ENCODE assay signal across 9 cellular contexts in the genomic region with DNA sequence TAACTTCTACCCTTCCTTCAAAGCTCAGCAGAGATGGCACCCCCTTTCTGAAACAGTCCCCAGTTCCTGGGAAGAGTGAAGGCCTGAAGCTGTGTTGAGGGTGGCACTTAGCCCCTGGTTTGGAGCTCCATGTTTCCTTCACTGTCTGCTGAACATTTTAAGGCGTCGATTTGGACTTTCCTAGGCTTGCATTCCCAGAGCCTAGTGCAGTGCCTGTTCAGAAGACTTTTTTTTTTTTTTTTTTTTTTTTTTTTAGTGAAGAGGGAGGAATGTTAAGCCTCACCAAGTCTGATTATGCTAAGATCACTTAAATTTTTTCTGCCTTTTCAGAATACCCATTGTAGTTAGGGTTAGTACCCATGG.
A peak's percentile ranks its signal among the peaks of the same experiment; 100 is the strongest.
DNase-seq lines count a peak whose midpoint lies in the region; ATAC-seq and TF ChIP-seq lines count a peak whose summit lies in the region.
"Had no signal": no experiment of that assay in that cellular context is flagged by ENCODE, and none has a peak within 500 bp of the region (broad histone marks: within the 10 kb centered on the region; RNA-seq: fewer than 3 reads in every experiment).

No MANE protein-coding gene starts in this region.

- peak overlapping the region; percentile 49; the same call in 1 of the 2 replicates for H3K9ac ChIP-seq in KMS-11

- no peak overlapping the region for H3K4me3 ChIP-seq in CD8-positive, alpha-beta T cell (ENCODE audit: low read depth, low read length)
- H3K4me3 ChIP-seq in KMS-11 (IDR thresholded peaks at IDR 0.05; ENCODE audit: insufficient read depth, low read depth, low read length) (no peak overlapping the region), suprapubic skin (no peak overlapping the region)

- no peak overlapping the region for H3K27ac ChIP-seq in CD8-positive, alpha-beta T cell (ENCODE audit: low read depth, low read length)
- H3K27ac ChIP-seq in KMS-11 = peak overlapping the region; percentile 83
- no peak overlapping the region for H3K27ac ChIP-seq in suprapubic skin

- no peaks in the 10 kb centered on the region for H3K79me2 ChIP-seq in KMS-11 (ENCODE audit: insufficient read depth, low read depth)

- POLR2A ChIA-PET in CD8-positive, alpha-beta T cell (lab: Charles Lee) = interaction anchor here (0.6 to 2.4 kb wide), 2 partner anchors 97 to 117 kb away, joined by 3 to 7 read pairs; partner anchors contain the start of gene PFKFB3
- POLR2A ChIA-PET in naive thymus-derived CD8-positive, alpha-beta T cell (lab: Charles Lee) = interaction anchor here (0.6 to 2.8 kb wide), 5 partner anchors 48 to 996 kb away, joined by 3 to 24 read pairs (median 6); no protein-coding TSS in a partner anchor

- no peak for DNase-seq in CD8-positive, alpha-beta T cell
- DNase-seq in activated naive CD8-positive, alpha-beta T cell treated with anti-CD3 and anti-CD28 coated beads for 36 hours = no peak
- DNase-seq in naive thymus-derived CD8-positive, alpha-beta T cell = no peak
- DNase-seq in suprapubic skin (ENCODE audit: low spot score in 2 of 2) (no peak), SHP77 treated with DMSO at 0.1 percent for 48 hours (lab: John Stamatoyannopoulos, UW) (no peak)
- DNase-seq: GOT3 had no signal

- no peak for ATAC-seq in CD8-positive, alpha-beta T cell
- no peak for ATAC-seq in naive thymus-derived CD8-positive, alpha-beta T cell
- ATAC-seq in HG03139 (IDR thresholded peaks at IDR 0.05; ENCODE audit: unreplicated experiment) (no peak), GM19328 (IDR thresholded peaks at IDR 0.05; ENCODE audit: unreplicated experiment) (no peak)

- TF ChIP-seq POLR2A in suprapubic skin (IDR thresholded peaks at IDR 0.05) = no peak

- H3K36me3 Mint-ChIP-seq in CD8-positive, alpha-beta T cell = no peaks in the 10 kb centered on the region
- peaks cover 22% of the 10 kb centered on the region for H3K36me3 Mint-ChIP-seq in activated naive CD8-positive, alpha-beta T cell treated with anti-CD3 and anti-CD28 coated beads for 36 hours
- H3K36me3 Mint-ChIP-seq in naive thymus-derived CD8-positive, alpha-beta T cell = no peaks in the 10 kb centered on the region

- peaks cover 17% of the 10 kb centered on the region for H3K4me1 ChIP-seq in CD8-positive, alpha-beta T cell (ENCODE audit: insufficient read depth, low read length)
- H3K4me1 ChIP-seq in KMS-11 (ENCODE audit: low read depth, poor library complexity, severe bottlenecking) (peaks cover 70% of the 10 kb centered on the region), suprapubic skin (peaks cover 42% of the 10 kb centered on the region)

- H3K36me3 ChIP-seq in CD8-positive, alpha-beta T cell (ENCODE audit: insufficient read depth, low read length) = no peaks in the 10 kb centered on the region
- H3K36me3 ChIP-seq in KMS-11 (ENCODE audit: insufficient read depth) (no peaks in the 10 kb centered on the region), suprapubic skin (no peaks in the 10 kb centered on the region)

- no peak for TF ChIP-seq EP300 in suprapubic skin (IDR thresholded peaks at IDR 0.05)

- no peaks in the 10 kb centered on the region for H3K9me3 Mint-ChIP-seq in CD8-positive, alpha-beta T cell
- H3K9me3 Mint-ChIP-seq in activated naive CD8-positive, alpha-beta T cell treated with anti-CD3 and anti-CD28 coated beads for 36 hours = peaks cover 5% of the 10 kb centered on the region
- H3K9me3 Mint-ChIP-seq in naive thymus-derived CD8-positive, alpha-beta T cell = peaks cover 0 to 3% (median 0%) of the 10 kb centered on the region in 9 donors

- no peak for TF ChIP-seq CTCF in CD8-positive, alpha-beta T cell (IDR thresholded peaks at IDR 0.05)
- TF ChIP-seq CTCF in KMS-11 (conservative IDR thresholded peaks at IDR 0.05; ENCODE audit: low read depth, low read length) (no peak), suprapubic skin (IDR thresholded peaks at IDR 0.05) (no peak)

- no peaks in the 10 kb centered on the region for H3K9me3 ChIP-seq in CD8-positive, alpha-beta T cell (ENCODE audit: low read length)
- no peaks in the 10 kb centered on the region for H3K9me3 ChIP-seq in suprapubic skin

- H4K20me1 ChIP-seq in KMS-11 (ENCODE audit: insufficient read depth) = no peaks in the 10 kb centered on the region

- WGBS in suprapubic skin = 100% methylated on average over 2 of the region's 2 CpGs

- peak overlapping the region; percentile 66 for H2AFZ ChIP-seq in KMS-11 (ENCODE audit: low read depth)

- H3K4me1 Mint-ChIP-seq in CD8-positive, alpha-beta T cell (ENCODE audit: low read depth) = peaks cover 29% of the 10 kb centered on the region
- H3K4me1 Mint-ChIP-seq in activated naive CD8-positive, alpha-beta T cell treated with anti-CD3 and anti-CD28 coated beads for 36 hours = peaks cover 47% of the 10 kb centered on the region
- peaks cover 9 to 63% (median 22%) of the 10 kb centered on the region in 4 donors for H3K4me1 Mint-ChIP-seq in naive thymus-derived CD8-positive, alpha-beta T cell

- CTCF ChIA-PET in CD8-positive, alpha-beta T cell (lab: Charles Lee) = interaction anchor here (0.7 to 2.5 kb wide), 6 partner anchors 8 to 189 kb away, joined by 3 to 10 read pairs (median 5); no protein-coding TSS in a partner anchor

- H3K27ac Mint-ChIP-seq in CD8-positive, alpha-beta T cell = peak overlapping the region; percentile 91
- H3K27ac Mint-ChIP-seq in activated naive CD8-positive, alpha-beta T cell treated with anti-CD3 and anti-CD28 coated beads for 36 hours = peak overlapping the region; percentile 92
- peak overlapping the region in 8 of 10 donors; percentile 26 to 86 (median 72) for H3K27ac Mint-ChIP-seq in naive thymus-derived CD8-positive, alpha-beta T cell

- intact Hi-C loops in CD8-positive, alpha-beta T cell (cut with DNase I, micrococcal nuclease) = loop anchor here (1.0 to 5.0 kb wide), 3 partner anchors 8 to 43 kb away; no protein-coding TSS in a partner anchor

- H3K4me2 ChIP-seq in KMS-11 = peak overlapping the region; percentile 67

- no peaks in the 10 kb centered on the region for H3K27me3 ChIP-seq in CD8-positive, alpha-beta T cell (ENCODE audit: insufficient read depth, low read length)
- H3K27me3 ChIP-seq in KMS-11 (ENCODE audit: insufficient read depth, low read depth) (no peaks in the 10 kb centered on the region), suprapubic skin (no peaks in the 10 kb centered on the region)

- peak overlapping the region; percentile 54 for H3K4me3 Mint-ChIP-seq in CD8-positive, alpha-beta T cell
- H3K4me3 Mint-ChIP-seq in activated naive CD8-positive, alpha-beta T cell treated with anti-CD3 and anti-CD28 coated beads for 36 hours = peak overlapping the region; percentile 59
- H3K4me3 Mint-ChIP-seq in naive thymus-derived CD8-positive, alpha-beta T cell = peak overlapping the region in 5 of 10 donors; percentile 1 to 66 (median 58)

- H3K27me3 Mint-ChIP-seq in CD8-positive, alpha-beta T cell (ENCODE audit: low read depth) = no peaks in the 10 kb centered on the region
- H3K27me3 Mint-ChIP-seq in activated naive CD8-positive, alpha-beta T cell treated with anti-CD3 and anti-CD28 coated beads for 36 hours = no peaks in the 10 kb centered on the region
- no peaks in the 10 kb centered on the region for H3K27me3 Mint-ChIP-seq in naive thymus-derived CD8-positive, alpha-beta T cell
